ENCODE assay signal across 8 cellular contexts in the genomic region with DNA sequence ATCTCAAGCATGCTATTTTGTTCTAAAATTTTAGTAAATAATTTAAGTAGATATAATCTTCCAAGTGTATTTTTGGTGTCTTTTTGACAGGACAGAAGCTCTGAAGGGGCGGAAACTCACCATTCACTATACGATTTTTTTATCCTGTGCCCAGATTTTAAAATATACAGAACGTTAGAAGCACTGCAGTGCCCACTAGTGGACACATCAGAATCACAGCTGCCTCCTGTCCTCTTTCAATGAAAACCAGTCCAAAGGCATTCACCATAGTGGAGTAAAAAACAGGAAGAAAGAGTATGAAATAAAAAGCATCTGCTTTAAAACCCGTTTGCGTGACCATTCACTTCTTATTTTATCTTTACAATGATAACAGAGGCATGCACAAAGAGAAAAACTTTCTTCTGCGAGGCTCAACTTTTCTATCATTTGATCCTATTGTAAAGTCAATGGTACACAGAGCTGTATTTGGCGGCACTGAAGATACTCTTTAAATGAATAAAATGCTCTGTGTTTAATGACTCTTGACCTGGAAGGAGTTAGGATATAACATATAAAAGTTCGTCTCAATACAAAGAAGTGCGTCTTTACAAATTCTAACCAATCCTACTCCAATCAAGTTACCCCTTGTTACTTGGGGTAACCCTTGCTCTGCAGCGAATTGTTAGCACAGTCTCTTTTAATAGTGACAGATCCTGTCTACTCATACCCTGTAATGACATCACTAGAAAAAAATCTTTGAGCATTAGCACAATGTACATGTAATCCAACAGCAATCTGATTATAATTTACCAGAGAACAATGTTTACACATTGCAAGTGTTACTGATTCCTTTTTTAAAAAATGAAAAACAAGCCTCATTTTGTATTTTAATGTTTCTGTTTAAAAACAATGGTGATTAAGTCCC.
DNase-seq lines count a peak whose midpoint lies in the region; ATAC-seq, FAIRE-seq and TF ChIP-seq lines count a peak whose summit lies in the region.

No MANE protein-coding gene starts in this region.

- H3K36me3 ChIP-seq in OCI-LY7 (ENCODE audit: insufficient read depth, low read length) = no peaks in the 10 kb centered on the region
- no peaks in the 10 kb centered on the region for H3K36me3 ChIP-seq in body of pancreas (replicated peaks in 1 of 2; ENCODE audit: insufficient read depth in 1 of 2, low read depth in 2 of 2)

- no peaks in the 10 kb centered on the region for H4K20me1 ChIP-seq in OCI-LY7 (ENCODE audit: insufficient read depth, low read length)

- H3K79me2 ChIP-seq in OCI-LY7 (ENCODE audit: insufficient read depth, low read depth, low read length) = no peaks in the 10 kb centered on the region

- H3K4me2 ChIP-seq in OCI-LY7 (ENCODE audit: low read length) = no peak overlapping the region

- no peak overlapping the region for H3K27ac Mint-ChIP-seq in T-helper 2 cell treated with Interferon-gamma antibody and Interleukin-4, amounts not matched to agents 5 μg/mL and 100 μg/mL, for 36 hours

- no peaks in the 10 kb centered on the region for H3K36me3 Mint-ChIP-seq in T-helper 2 cell treated with Interferon-gamma antibody and Interleukin-4, amounts not matched to agents 5 μg/mL and 100 μg/mL, for 36 hours (ENCODE audit: low read depth)

- peak; percentile 60 for ATAC-seq in body of pancreas

- POLR2A ChIA-PET in OCI-LY7 (lab: Charles Lee) = no interaction called here

- no peaks in the 10 kb centered on the region for H3K9me3 Mint-ChIP-seq in T-helper 2 cell treated with Interferon-gamma antibody and Interleukin-4, amounts not matched to agents 5 μg/mL and 100 μg/mL, for 36 hours

- intact Hi-C loops in OCI-LY7 (cut with micrococcal nuclease; ENCODE audit: unreplicated experiment) (no loop called here), body of pancreas (cut with DNase I) (no loop called here)

- no peaks in the 10 kb centered on the region for H3K4me1 Mint-ChIP-seq in T-helper 2 cell treated with Interferon-gamma antibody and Interleukin-4, amounts not matched to agents 5 μg/mL and 100 μg/mL, for 36 hours (ENCODE audit: low read depth)

- no peak overlapping the region for H3K4me3 Mint-ChIP-seq in T-helper 2 cell treated with Interferon-gamma antibody and Interleukin-4, amounts not matched to agents 5 μg/mL and 100 μg/mL, for 36 hours

- no TSS peak for BruUV-seq in OCI-LY7 (replicated peaks; lab: Mats Ljungman, UMichigan)

- H3K27ac ChIP-seq in OCI-LY7 (ENCODE audit: low read depth, low read length, poor library complexity, severe bottlenecking) (no peak overlapping the region), body of pancreas (no peak overlapping the region)

- no peak for TF ChIP-seq POLR2A in body of pancreas (IDR thresholded peaks at IDR 0.05)

- no peak for FAIRE-seq in HTR-8/SVneo (lab: Jason Lieb, UNC)

- no peaks in the 10 kb centered on the region for H3K9me3 ChIP-seq in OCI-LY7 (ENCODE audit: low read length)
- no peaks in the 10 kb centered on the region for H3K9me3 ChIP-seq in body of pancreas

- H3K4me1 ChIP-seq in OCI-LY7 (ENCODE audit: insufficient read depth, low read length, poor library complexity, severe bottlenecking) = no peaks in the 10 kb centered on the region
- H3K4me1 ChIP-seq in body of pancreas = no peaks in the 10 kb centered on the region

- no peak overlapping the region; the same call in 1 of the 2 replicates for H2AFZ ChIP-seq in OCI-LY7 (ENCODE audit: low read length)

- H3K27me3 ChIP-seq in body of pancreas = no peaks in the 10 kb centered on the region

- H3K4me3 ChIP-seq in OCI-LY7 (ENCODE audit: low read depth, low read length, poor library complexity, severe bottlenecking) (no peak overlapping the region), body of pancreas (no peak overlapping the region)

- CTCF ChIA-PET in OCI-LY7 (lab: Charles Lee; ENCODE audit: unreplicated experiment) = no interaction called here

- H3K9me2 ChIP-seq in OCI-LY7 (ENCODE audit: insufficient read depth, low read length) = no peaks in the 10 kb centered on the region

- peak; percentile 94 for TF ChIP-seq CTCF in OCI-LY7 (conservative IDR thresholded peaks at IDR 0.05; ENCODE audit: low read length)
- TF ChIP-seq CTCF in body of pancreas (IDR thresholded peaks at IDR 0.05) = peak; percentile 59 to 86 (median 76)

- no peaks in the 10 kb centered on the region for H3K27me3 Mint-ChIP-seq in T-helper 2 cell treated with Interferon-gamma antibody and Interleukin-4, amounts not matched to agents 5 μg/mL and 100 μg/mL, for 36 hours (ENCODE audit: low read depth)

- WGBS in body of pancreas, 2 donors = 34 to 37% methylated on average over 10 of the region's 10 CpGs

- DNase-seq in activated naive CD4-positive, alpha-beta T cell treated with Interleukin-2 at 50 U/mL for 16 hours = peak; percentile 16
- DNase-seq in activated naive CD4-positive, alpha-beta T cell (lab: John Stamatoyannopoulos, UW) = no peak
- DNase-seq in HTR-8/SVneo (ENCODE audit: insufficient read length, low spot score) = peak; percentile 56
- DNase-seq in OCI-LY7 (ENCODE audit: low spot score) = peak; percentile 58
- DNase-seq in body of pancreas = peak; percentile 66 to 76 (median 72)
- peak; percentile 68 for DNase-seq in iPS-NIHi7 (ENCODE audit: extremely low spot score)
- DNase-seq in stimulated activated CD4-positive, alpha-beta T cell treated with anti-CD3 and anti-CD28 coated beads, Interleukin-15, amount 100 ng/mL, for 48 hours (ENCODE audit: low read depth in 2 of 2) = peak; percentile 2 to 24
- DNase-seq in T-helper 2 cell treated with Interferon-gamma antibody and Interleukin-4, amounts not matched to agents 5 μg/mL and 100 μg/mL, for 36 hours (ENCODE audit: low spot score) = no peak

Comparison
In these comparisons a context has a peak if more than half of its experiments do, and no peak if none do; other contexts are left out.
1. DNase-seq: peak in activated naive CD4-positive, alpha-beta T cell treated with Interleukin-2 at 50 U/mL for 16 hours (single experiment), HTR-8/SVneo (single experiment), OCI-LY7 (single experiment), body of pancreas (4 of 4), iPS-NIHi7 (single experiment) and stimulated activated CD4-positive, alpha-beta T cell treated with anti-CD3 and anti-CD28 coated beads, Interleukin-15, amount 100 ng/mL, for 48 hours (2 of 2); none in activated naive CD4-positive, alpha-beta T cell (0 of 4) and T-helper 2 cell treated with Interferon-gamma antibody and Interleukin-4, amounts not matched to agents 5 μg/mL and 100 μg/mL, for 36 hours (single experiment).